1 cellular context compared by ENCODE assay signal in genomic region chr2:11719230-11719977, GRCh38.
TF ChIP-seq lines count a peak whose summit lies in the region.

No MANE protein-coding gene starts in this region.

TF ChIP-seq in K562, 482 proteins besides CTCF, POLR2A, EP300 and RAD21:
- TF ChIP-seq ARID1B (IDR thresholded peaks at IDR 0.05) (peak; percentile 46; the same call in 1 of the 2 replicates), TCF3 (CRISPR knock-in tag; IDR thresholded peaks at IDR 0.05) (peak; percentile 45), MYNN (IDR thresholded peaks at IDR 0.05) (peak; percentile 94), MYNN (CRISPR knock-in tag; IDR thresholded peaks at IDR 0.05) (peak; percentile 77), CBFA2T2 (conservative IDR thresholded peaks at IDR 0.05) (peak; percentile 47), PBX2 (CRISPR knock-in tag; IDR thresholded peaks at IDR 0.05; ENCODE audit: low read depth) (no peak), PBX2 (tag; conservative IDR thresholded peaks at IDR 0.05; ENCODE audit: low read depth) (peak; percentile 80), JUND (IDR thresholded peaks at IDR 0.05; ENCODE audit: borderline replicate concordance, low read depth, low read length) (peak; percentile 45; the same call in 1 of the 2 replicates), JUND (tag; IDR thresholded peaks at IDR 0.05; ENCODE audit: borderline replicate concordance, low read depth, low read length) (0 out of 3 replicates have a peak, but pooled peaks have one; percentile 16), TEAD4 (IDR thresholded peaks at IDR 0.05; ENCODE audit: low read length) (0 out of 2 replicates have a peak, but pooled peaks have one; percentile 22), TEAD4 (CRISPR knock-in tag; IDR thresholded peaks at IDR 0.05; ENCODE audit: borderline replicate concordance) (no peak), RAD51 (IDR thresholded peaks at IDR 0.05; ENCODE audit: borderline replicate concordance, low read depth) (no peak), NRF1 (conservative IDR thresholded peaks at IDR 0.05 in 1 of 2, IDR thresholded peaks at IDR 0.05 in 1 of 2) (peak; percentile 39 to 50; a peak in 3 of 4 replicates), PKNOX1 (IDR thresholded peaks at IDR 0.05) (peak; percentile 69), SMARCA4 (IDR thresholded peaks at IDR 0.05) (peak; percentile 55; the same call in 1 of the 2 replicates), SMARCE1 (IDR thresholded peaks at IDR 0.05) (peak; percentile 27; the same call in 1 of the 2 replicates), ZNF384 (IDR thresholded peaks at IDR 0.05; ENCODE audit: low read depth, low read length) (peak; percentile 93), ZEB2 (IDR thresholded peaks at IDR 0.05) (no peak), FOSL1 (tag; conservative IDR thresholded peaks at IDR 0.05) (peak; percentile 84), CBFA2T3 (IDR thresholded peaks at IDR 0.05) (peak; percentile 63), BCL6 (CRISPR knock-in tag; IDR thresholded peaks at IDR 0.05) (no peak), CBX2 (IDR thresholded peaks at IDR 0.05; ENCODE audit: insufficient read depth, low read length, poor library complexity, severe bottlenecking) (peak; percentile 38), IRF2 (CRISPR knock-in tag; IDR thresholded peaks at IDR 0.05) (no peak), ATF4 (CRISPR knock-in tag; IDR thresholded peaks at IDR 0.05) (no peak), ATF3 (IDR thresholded peaks at IDR 0.05) (0 out of 2 replicates have a peak, but pooled peaks have one; percentile 10), ATF3 (CRISPR knock-in tag; conservative IDR thresholded peaks at IDR 0.05) (no peak), NFATC3 (IDR thresholded peaks at IDR 0.05) (no peak), KDM5B (IDR thresholded peaks at IDR 0.05; ENCODE audit: insufficient replicate concordance, low read depth, low read length) (no peak), DPF2 (IDR thresholded peaks at IDR 0.05) (peak; percentile 43; the same call in 1 of the 2 replicates), MTA2 (IDR thresholded peaks at IDR 0.05; ENCODE audit: low read depth) (0 out of 2 replicates have a peak, but pooled peaks have one; percentile 28), MEIS2 (IDR thresholded peaks at IDR 0.05; ENCODE audit: partially characterized antibody) (peak; percentile 80)
